Comparison of ENCODE assay signal across 10 cellular contexts in genomic region chr5:20972419-20972925, GRCh38.
DNase-seq lines count a peak whose midpoint lies in the region; ATAC-seq and TF ChIP-seq lines count a peak whose summit lies in the region.
"Had no signal": no experiment of that assay in that cellular context is flagged by ENCODE, and none has a peak within 500 bp of the region (broad histone marks: within the 10 kb centered on the region; RNA-seq: fewer than 3 reads in every experiment).

No MANE protein-coding gene starts in this region.

- H3K27ac ChIP-seq in 22Rv1: no peak overlapping the region
- H3K27ac ChIP-seq in HUES64 (ENCODE audit: low read depth, low read length): no peak overlapping the region

- WGBS in HUES64: 73% methylated on average over 7 of the region's 7 CpGs

- no peaks in the 10 kb centered on the region for H3K36me3 ChIP-seq in HUES64 (ENCODE audit: insufficient read depth, low read length)

- no peak overlapping the region for H3K4me3 Mint-ChIP-seq in activated T-cell treated with anti-CD3 and anti-CD28 coated beads, Interleukin-2, amount 50 U/mL, for 4 hours
- H3K4me3 Mint-ChIP-seq: activated naive CD8-positive, alpha-beta T cell had no signal

- no peaks in the 10 kb centered on the region for H3K4me1 Mint-ChIP-seq in activated T-cell treated with anti-CD3 and anti-CD28 coated beads, Interleukin-2, amount 50 U/mL, for 4 hours (ENCODE audit: low read depth)

- H3K9me3 ChIP-seq in HUES64 (ENCODE audit: insufficient read depth, low read depth, low read length): no peaks in the 10 kb centered on the region

- DNase-seq in SW480 (ENCODE audit: low spot score): peak; percentile 64
- peak; percentile 66 for DNase-seq in Right ventricle myocardium superior
- DNase-seq in retinal pigment epithelial cell (ENCODE audit: low read depth): no peak
- DNase-seq in activated CD8-positive, alpha-beta memory T cell treated with anti-CD3 and anti-CD28 coated beads, Interleukin-2, amount 50 U/mL, for 4 hours: no peak
- DNase-seq in activated T-cell treated with anti-CD3 and anti-CD28 coated beads, Interleukin-2, amount 50 U/mL, for 4 hours: no peak
- DNase-seq: DND-41 had no signal

- no peak overlapping the region for H3K9ac ChIP-seq in HUES64 (ENCODE audit: low read depth, low read length)

- H3K27me3 Mint-ChIP-seq in activated T-cell treated with anti-CD3 and anti-CD28 coated beads, Interleukin-2, amount 50 U/mL, for 4 hours (ENCODE audit: low read depth): no peaks in the 10 kb centered on the region
- H3K27me3 Mint-ChIP-seq: activated naive CD8-positive, alpha-beta T cell had no signal

- H3K27me3 ChIP-seq in HUES64 (ENCODE audit: insufficient read depth, low read length): no peaks in the 10 kb centered on the region

- ATAC-seq in GM19395 (IDR thresholded peaks at IDR 0.05; ENCODE audit: unreplicated experiment) (peak; percentile 65), Right ventricle myocardium superior (ENCODE audit: poor library complexity) (peak; percentile 95)
- ATAC-seq in activated T-cell treated with anti-CD3 and anti-CD28 coated beads, Interleukin-2, amount 50 U/mL, for 4 hours: no peak

- H3K4me1 ChIP-seq in HUES64 (ENCODE audit: insufficient read depth, low read length): peaks cover 7% of the 10 kb centered on the region; the same call in 1 of the 2 replicates

- H3K9me3 Mint-ChIP-seq in activated T-cell treated with anti-CD3 and anti-CD28 coated beads, Interleukin-2, amount 50 U/mL, for 4 hours: peaks cover 10% of the 10 kb centered on the region

- H3K4me3 ChIP-seq in HUES64 (ENCODE audit: low read length): 0 out of 2 replicates have a peak overlapping the region, but pooled peaks have one; percentile 8
- H3K4me3 ChIP-seq in retinal pigment epithelial cell (ENCODE audit: low read length): no peak overlapping the region

- intact Hi-C loops in Right ventricle myocardium superior (cut with DNase I): no loop called here

- TF ChIP-seq CTCF in 22Rv1 (IDR thresholded peaks at IDR 0.05): peak; percentile 34
- TF ChIP-seq CTCF in retinal pigment epithelial cell (conservative IDR thresholded peaks at IDR 0.05; ENCODE audit: low read depth, low read length): peak; percentile 54

- no peaks in the 10 kb centered on the region for H3K36me3 Mint-ChIP-seq in activated T-cell treated with anti-CD3 and anti-CD28 coated beads, Interleukin-2, amount 50 U/mL, for 4 hours (ENCODE audit: insufficient read depth)
- H3K36me3 Mint-ChIP-seq: activated naive CD8-positive, alpha-beta T cell had no signal

Comparison
In these comparisons a context has a peak if more than half of its experiments do, and no peak if none do; other contexts are left out.
1. ATAC-seq: peak in GM19395 (single experiment) and Right ventricle myocardium superior (single experiment); none in activated T-cell treated with anti-CD3 and anti-CD28 coated beads, Interleukin-2, amount 50 U/mL, for 4 hours (0 of 2).
2. DNase-seq: peak in SW480 (single experiment) and Right ventricle myocardium superior (single experiment); none in retinal pigment epithelial cell (single experiment), activated CD8-positive, alpha-beta memory T cell treated with anti-CD3 and anti-CD28 coated beads, Interleukin-2, amount 50 U/mL, for 4 hours (single experiment) and activated T-cell treated with anti-CD3 and anti-CD28 coated beads, Interleukin-2, amount 50 U/mL, for 4 hours (single experiment).